8 cellular contexts compared by ENCODE assay signal in the genomic region with DNA sequence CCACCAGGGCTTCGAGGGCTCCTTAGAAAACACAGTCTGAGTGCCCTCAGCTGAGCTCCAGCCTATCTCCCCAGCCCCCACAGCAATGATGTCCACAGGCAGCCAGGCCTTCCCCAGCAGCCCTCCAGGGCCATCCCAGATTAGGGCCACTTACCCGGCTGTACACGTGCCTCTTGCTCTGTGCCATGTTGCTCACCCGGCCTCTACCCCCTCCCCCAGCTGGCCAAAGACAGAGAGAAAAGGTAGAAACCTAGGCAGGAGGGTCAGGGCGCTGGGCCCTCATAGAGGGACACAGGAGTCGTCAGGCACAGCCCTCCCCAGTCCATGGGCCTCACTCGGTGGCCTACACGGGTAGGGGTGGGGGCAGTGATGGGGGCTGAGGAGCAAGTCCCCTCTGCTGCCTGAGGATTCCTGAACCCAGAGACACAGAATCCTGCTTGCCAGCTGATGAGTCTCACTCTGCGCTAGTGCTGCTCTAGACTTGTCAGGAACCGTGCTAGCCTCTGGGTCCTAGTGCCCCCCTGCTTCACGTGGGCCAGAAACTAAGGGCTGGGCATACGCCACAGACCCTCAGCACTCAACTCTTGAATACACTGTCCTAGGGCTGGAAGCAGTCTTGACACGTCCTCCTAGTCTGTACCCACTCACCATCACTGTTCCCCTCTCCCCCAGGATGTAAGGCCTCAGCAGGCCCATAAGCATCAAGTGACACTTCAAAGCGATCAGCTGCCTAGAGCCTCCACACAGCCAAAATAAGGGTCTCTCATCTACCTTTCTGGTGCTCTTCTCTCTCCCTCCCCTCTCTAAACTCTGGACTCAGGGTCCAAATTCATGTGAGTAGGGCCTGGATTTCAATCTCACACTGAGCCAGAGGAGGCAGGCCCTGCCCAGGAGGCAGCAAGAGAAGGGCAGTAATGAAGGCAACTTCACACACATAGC. TPM values are rescaled to one million over a fixed set of nuclear protein-coding genes. Genes with fewer than 3 reads are reported as not detected.
DNase-seq lines count a peak whose midpoint lies in the region; ATAC-seq, FAIRE-seq and TF ChIP-seq lines count a peak whose summit lies in the region.

A gene (minus strand): TSS at position 461 of the 939 bp plus-strand sequence. CDS start 274 bp downstream, at position 187.

- FAIRE-seq in small intestine (lab: Jason Lieb, UNC): no peak

- no peak within 1 kb of the TSS for H3K4me3 Mint-ChIP-seq in T-helper 1 cell treated with Interleukin-12 subunit alpha and Interleukin-12 subunit beta and Interleukin-4 antibody, amounts not matched to agents 30 μg/mL and 1 μg/mL, for 36 hours
- H3K4me3 Mint-ChIP-seq in dendritic cell treated with granulocyte-macrophage colony-stimulating factor and Interleukin-4, amounts not matched to agents 40 ng/mL and 50 ng/mL, for 4 days: no peak within 1 kb of the TSS

- ATAC-seq in GM21717 (IDR thresholded peaks at IDR 0.05; ENCODE audit: unreplicated experiment): peak; percentile 81

- H3K4me3 ChIP-seq in BJ (ENCODE audit: low read depth, low read length) (peak within 1 kb of the TSS; percentile 55), small intestine (ENCODE audit: low read depth in 1 of 2, low read length in 2 of 2) (no peak within 1 kb of the TSS)

- H3K36me3 ChIP-seq in BJ (ENCODE audit: control insufficient read depth, insufficient read depth, low read length) (peaks cover 4% of the 10 kb centered on the region; the same call in 1 of the 2 replicates), small intestine (ENCODE audit: control insufficient read depth in 2 of 2, insufficient read depth in 2 of 2, low read length in 2 of 2) (peaks cover 4 to 22% of the 10 kb centered on the region in 2 donors)

- in situ Hi-C loops in GM13976 (cut with MboI; ENCODE audit: low sequenced_read_pairs, unreplicated experiment): no loop called here

- POLR2A ChIA-PET in BJ (lab: Charles Lee): interaction anchor here (0.5 to 1.0 kb wide), 2 partner anchors 22 to 408 kb away, joined by 4 to 5 read pairs; no protein-coding TSS in a partner anchor

- H3K27me3 ChIP-seq in BJ (ENCODE audit: control insufficient read depth, insufficient read depth, low read length) (no peaks in the 10 kb centered on the region), layer of hippocampus (ENCODE audit: control insufficient read depth, insufficient read depth, low read length) (no peaks in the 10 kb centered on the region), small intestine (ENCODE audit: control insufficient read depth in 2 of 2, insufficient read depth in 2 of 2, low read length in 2 of 2) (no peaks in the 10 kb centered on the region)

- 24 to 37% (median 34%) methylated on average over 14 of the region's 14 CpGs for WGBS in small intestine, 3 donors

- CTCF ChIA-PET in BJ (lab: Yijun Ruan, JAX): interaction anchor here (0.6 to 2.2 kb wide), 5 partner anchors 9 to 58 kb away, joined by 3 to 17 read pairs (median 4); no protein-coding TSS in a partner anchor

- peaks cover 12% of the 10 kb centered on the region for H3K36me3 Mint-ChIP-seq in T-helper 1 cell treated with Interleukin-12 subunit alpha and Interleukin-12 subunit beta and Interleukin-4 antibody, amounts not matched to agents 30 μg/mL and 1 μg/mL, for 36 hours (ENCODE audit: low read depth)
- peaks cover 43% of the 10 kb centered on the region for H3K36me3 Mint-ChIP-seq in dendritic cell treated with granulocyte-macrophage colony-stimulating factor and Interleukin-4, amounts not matched to agents 40 ng/mL and 50 ng/mL, for 4 days (ENCODE audit: low read depth)

- H3K27ac ChIP-seq in layer of hippocampus (ENCODE audit: low read depth, low read length) (peak within 1 kb of the TSS; percentile 69), small intestine (ENCODE audit: low read depth in 1 of 2, low read length in 1 of 2) (no peak within 1 kb of the TSS)

- intact Hi-C loops in dendritic cell treated with granulocyte-macrophage colony-stimulating factor and Interleukin-4, amounts not matched to agents 40 ng/mL and 50 ng/mL, for 4 days (cut with micrococcal nuclease): no loop called here

- peaks cover 0 to 4% of the 10 kb centered on the region in 2 donors for H3K4me1 ChIP-seq in small intestine (ENCODE audit: control insufficient read depth in 2 of 2, insufficient read depth in 1 of 2, low read depth in 1 of 2, low read length in 1 of 2)

- H3K9me3 ChIP-seq in small intestine (ENCODE audit: control insufficient read depth, low read depth): no peaks in the 10 kb centered on the region

- no peak for TF ChIP-seq CTCF in BJ (IDR thresholded peaks at IDR 0.05; ENCODE audit: insufficient read depth, low read depth, low read length)
- no peak for TF ChIP-seq CTCF in GM13976 (IDR thresholded peaks at IDR 0.05; ENCODE audit: borderline replicate concordance, control extremely low read depth, extremely low read depth, insufficient read depth, missing control alignments)

- DNase-seq in BJ (ENCODE audit: low read depth) (no peak), small intestine (peak; percentile 29), RPMI8226 (no peak), GM13976 (ENCODE audit: low spot score) (no peak)

- H3K9me3 Mint-ChIP-seq in T-helper 1 cell treated with Interleukin-12 subunit alpha and Interleukin-12 subunit beta and Interleukin-4 antibody, amounts not matched to agents 30 μg/mL and 1 μg/mL, for 36 hours: no peaks in the 10 kb centered on the region
- H3K9me3 Mint-ChIP-seq in dendritic cell treated with granulocyte-macrophage colony-stimulating factor and Interleukin-4, amounts not matched to agents 40 ng/mL and 50 ng/mL, for 4 days: no peaks in the 10 kb centered on the region

- H3K27me3 Mint-ChIP-seq in T-helper 1 cell treated with Interleukin-12 subunit alpha and Interleukin-12 subunit beta and Interleukin-4 antibody, amounts not matched to agents 30 μg/mL and 1 μg/mL, for 36 hours (ENCODE audit: low read depth): no peaks in the 10 kb centered on the region
- H3K27me3 Mint-ChIP-seq in dendritic cell treated with granulocyte-macrophage colony-stimulating factor and Interleukin-4, amounts not matched to agents 40 ng/mL and 50 ng/mL, for 4 days: no peaks in the 10 kb centered on the region

- H3K4me1 Mint-ChIP-seq in T-helper 1 cell treated with Interleukin-12 subunit alpha and Interleukin-12 subunit beta and Interleukin-4 antibody, amounts not matched to agents 30 μg/mL and 1 μg/mL, for 36 hours (ENCODE audit: low read depth): peaks cover 22% of the 10 kb centered on the region
- peaks cover 27% of the 10 kb centered on the region for H3K4me1 Mint-ChIP-seq in dendritic cell treated with granulocyte-macrophage colony-stimulating factor and Interleukin-4, amounts not matched to agents 40 ng/mL and 50 ng/mL, for 4 days (ENCODE audit: low read depth)

- H3K27ac Mint-ChIP-seq in T-helper 1 cell treated with Interleukin-12 subunit alpha and Interleukin-12 subunit beta and Interleukin-4 antibody, amounts not matched to agents 30 μg/mL and 1 μg/mL, for 36 hours: peak within 1 kb of the TSS; percentile 17
- H3K27ac Mint-ChIP-seq in dendritic cell treated with granulocyte-macrophage colony-stimulating factor and Interleukin-4, amounts not matched to agents 40 ng/mL and 50 ng/mL, for 4 days: peak within 1 kb of the TSS; percentile 5

RNA-seq across cellular contexts. Expression of the gene that starts here (rescaled TPM):
- polyA plus RNA-seq in BJ (2011; rRNA removed) (136 and 193 TPM in 2 replicates), small intestine (10 to 100 TPM; 72.7 to 92.8 (median 80.2) TPM)
- polyA minus RNA-seq in BJ (2011; rRNA and poly(A)+ RNA removed): 222 and 371 TPM in 2 replicates
